11 cellular contexts compared by ENCODE assay signal in genomic region chr18:77053616-77054287, GRCh38.
A peak's percentile ranks its signal among the peaks of the same experiment; 100 is the strongest.
DNase-seq lines count a peak whose midpoint lies in the region; ATAC-seq, FAIRE-seq and TF ChIP-seq lines count a peak whose summit lies in the region.
"Had no signal": no experiment of that assay in that cellular context is flagged by ENCODE, and none has a peak within 500 bp of the region (broad histone marks: within the 10 kb centered on the region; RNA-seq: fewer than 3 reads in every experiment).

No MANE protein-coding gene starts in this region.

- no peak overlapping the region for H2BK120ac ChIP-seq in H1 (replicated peaks; ENCODE audit: low read depth, low read length)

- peak overlapping the region; percentile 91 for H3K27ac ChIP-seq in CD4-positive, CD25-positive, alpha-beta regulatory T cell (ENCODE audit: insufficient read depth, low read length, poor library complexity, severe bottlenecking)
- H3K27ac ChIP-seq in PC-3 (ENCODE audit: low read length), result peak overlapping the region; percentile 98
- H3K27ac ChIP-seq in H1 (ENCODE audit: low read depth, low read length), result no peak overlapping the region
- H3K27ac ChIP-seq in psoas muscle, result peak overlapping the region; percentile 83

- H2BK5ac ChIP-seq in H1 (ENCODE audit: low read depth, low read length), result no peak overlapping the region

- H3F3A ChIP-seq in PC-3 (ENCODE audit: low read length, unreplicated experiment), result peaks cover 8% of the 10 kb centered on the region

- TF ChIP-seq RAD21 in H1 (IDR thresholded peaks at IDR 0.05 in 1 of 2, conservative IDR thresholded peaks at IDR 0.05 in 1 of 2; ENCODE audit: low read depth in 2 of 2, low read length in 2 of 2), result no peak

- H3K4me3 Mint-ChIP-seq in CD4-positive, CD25-positive, alpha-beta regulatory T cell, result peak overlapping the region; percentile 82 to 88 (median 86)

- no peak overlapping the region for H4K91ac ChIP-seq in H1 (replicated peaks; ENCODE audit: insufficient read length, low read length)

- H3K27me3 Mint-ChIP-seq in CD4-positive, CD25-positive, alpha-beta regulatory T cell, result no peaks in the 10 kb centered on the region

- no peak overlapping the region for H3K14ac ChIP-seq in H1 (ENCODE audit: insufficient read length)

- H3K18ac ChIP-seq in H1 (ENCODE audit: extremely low read depth, low read length), result peak overlapping the region; percentile 19; the same call in 1 of the 2 replicates

- TF ChIP-seq POLR2A in H1 (IDR thresholded peaks at IDR 0.05; ENCODE audit: control extremely low read depth in 1 of 2, low read depth in 2 of 2, low read length in 2 of 2), result no peak

- no peak for TF ChIP-seq CTCF in PC-3 (conservative IDR thresholded peaks at IDR 0.05; ENCODE audit: low read depth, low read length)
- no peak for TF ChIP-seq CTCF in H1 (IDR thresholded peaks at IDR 0.05; ENCODE audit: control extremely low read depth in 1 of 3, insufficient read depth in 1 of 3, low read depth in 1 of 3, low read length in 3 of 3)
- TF ChIP-seq CTCF in psoas muscle (IDR thresholded peaks at IDR 0.05), result no peak

- no peak overlapping the region for H3K23ac ChIP-seq in H1 (ENCODE audit: insufficient read length)

- no peak overlapping the region for H3K56ac ChIP-seq in H1 (replicated peaks; ENCODE audit: insufficient read length, low read depth, low read length)

- H3K27me3 ChIP-seq in CD4-positive, CD25-positive, alpha-beta regulatory T cell (ENCODE audit: control insufficient read depth, insufficient read depth, low read length), result no peaks in the 10 kb centered on the region
- H3K27me3 ChIP-seq in PC-3 (ENCODE audit: low read length) (no peaks in the 10 kb centered on the region), H1 (replicated peaks in 1 of 4; ENCODE audit: control insufficient read depth in 3 of 4, extremely low read depth in 1 of 4, insufficient read depth in 3 of 4, low read length in 3 of 4) (no peaks in the 10 kb centered on the region), psoas muscle (ENCODE audit: insufficient read depth in 3 of 3, low read length in 2 of 3) (no peaks in the 10 kb centered on the region)
- H3K27me3 ChIP-seq: MG63 had no signal

- peaks cover 15 to 68% (median 42%) of the 10 kb centered on the region in 4 donors for H3K4me1 Mint-ChIP-seq in CD4-positive, CD25-positive, alpha-beta regulatory T cell

- CTCF ChIA-PET in PC-3 (lab: Charles Lee) (interaction anchor here (0.6 kb wide), 1 partner anchor 18 kb away, joined by 8 read pairs; no protein-coding TSS in a partner anchor), H1 (lab: Charles Lee; ENCODE audit: partially characterized antibody) (interaction anchor here (0.6 to 4.3 kb wide), 20 partner anchors 8 to 158 kb away, joined by 3 to 27 read pairs (median 4); no protein-coding TSS in a partner anchor)

- no peak overlapping the region for H2BK12ac ChIP-seq in H1 (ENCODE audit: low read depth, low read length)

- 90% methylated on average over 17 of the region's 18 CpGs; no CpG with 5 or more reads in 1 of the 2 experiments for WGBS in H1 (ENCODE audit: extremely low coverage in 1 of 2, insufficient coverage in 1 of 2, insufficient read length in 1 of 2, insufficient replicate concordance in 2 of 2, low coverage in 1 of 2, low lambda C conversion rate in 2 of 2, missing lambda C conversion rate in 1 of 2), 2 experiments
- 76 to 86% (median 84%) methylated on average over 18 of the region's 18 CpGs for WGBS in psoas muscle, 3 donors

- no peak overlapping the region for H2BK20ac ChIP-seq in H1 (ENCODE audit: low read length)

- H4K5ac ChIP-seq in H1 (ENCODE audit: insufficient read length, low read depth, low read length), result no peak overlapping the region

- intact Hi-C loops in PC-3 (cut with micrococcal nuclease), result loop anchor here (2.0 kb wide), 2 partner anchors 15 to 19 kb away; no protein-coding TSS in a partner anchor
- intact Hi-C loops in psoas muscle (cut with DNase I), result loop anchor here in 1 of 2 donors (2.0 kb wide), 1 partner anchor 53 kb away; no protein-coding TSS in a partner anchor

- POLR2A ChIA-PET in PC-3 (lab: Charles Lee; ENCODE audit: unreplicated experiment) (interaction anchor here (0.7 kb wide), 1 partner anchor 48 kb away, joined by 4 read pairs; no protein-coding TSS in a partner anchor), H1 (lab: Charles Lee; ENCODE audit: partially characterized antibody) (interaction anchor here (0.8 kb wide), 1 partner anchor 62 kb away, joined by 3 read pairs; no protein-coding TSS in a partner anchor)

- H3K9ac ChIP-seq in PC-3 (ENCODE audit: low read length) (peak overlapping the region; percentile 99), H1 (replicated peaks in 1 of 4; ENCODE audit: extremely low read depth in 1 of 4, low read depth in 3 of 4, low read length in 3 of 4) (no peak overlapping the region)

- no peak overlapping the region for H2AK5ac ChIP-seq in H1 (ENCODE audit: low read depth, low read length)

- H3K36me3 Mint-ChIP-seq in CD4-positive, CD25-positive, alpha-beta regulatory T cell, result peaks cover 15% of the 10 kb centered on the region

- H2AFZ ChIP-seq in PC-3 (ENCODE audit: low read length) (no peak overlapping the region), H1 (ENCODE audit: low read length) (no peak overlapping the region)

- peaks cover 8% of the 10 kb centered on the region for H3K36me3 ChIP-seq in CD4-positive, CD25-positive, alpha-beta regulatory T cell (ENCODE audit: control insufficient read depth, insufficient read depth, low read length)
- H3K36me3 ChIP-seq in PC-3 (ENCODE audit: low read depth, low read length) (no peaks in the 10 kb centered on the region; the same call in 1 of the 2 replicates), H1 (ENCODE audit: control insufficient read depth in 2 of 4, insufficient read depth in 4 of 4, low read length in 3 of 4) (no peaks in the 10 kb centered on the region), psoas muscle (ENCODE audit: insufficient read depth in 1 of 2, low read depth in 1 of 2) (no peaks in the 10 kb centered on the region)
- H3K36me3 ChIP-seq: MG63 had no signal

- no peak overlapping the region for H3K4ac ChIP-seq in H1 (replicated peaks; ENCODE audit: insufficient read length, low read depth, low read length)

- H3K4me2 ChIP-seq in PC-3 (ENCODE audit: low read length) (peak overlapping the region; percentile 67), H1 (ENCODE audit: insufficient read depth in 1 of 2, low read depth in 2 of 2, low read length in 2 of 2) (no peak overlapping the region)

- DNase-seq in CD4-positive, CD25-positive, alpha-beta regulatory T cell, result no peak
- DNase-seq in PC-3 (no peak), H1 (ENCODE audit: low read depth in 1 of 2, low spot score in 2 of 2) (no peak), psoas muscle (no peak), GDM1 (lab: John Stamatoyannopoulos, UW) (no peak), OCI-M1 (lab: John Stamatoyannopoulos, UW) (no peak), AG20443 (ENCODE audit: low spot score) (no peak)
- DNase-seq: MG63 had no signal

- H3K4me1 ChIP-seq in CD4-positive, CD25-positive, alpha-beta regulatory T cell (ENCODE audit: control insufficient read depth, insufficient read depth, low read length, poor library complexity, severe bottlenecking), result peaks cover 60% of the 10 kb centered on the region
- H3K4me1 ChIP-seq in PC-3 (ENCODE audit: insufficient read depth, low read length), result peaks cover 32% of the 10 kb centered on the region
- H3K4me1 ChIP-seq in H1 (replicated peaks in 1 of 4; ENCODE audit: control insufficient read depth in 3 of 4, insufficient read depth in 4 of 4, low read length in 3 of 4), result peaks cover 15 to 32% (median 20%) of the 10 kb centered on the region in 4 experiments
- H3K4me1 ChIP-seq in psoas muscle, result peaks cover 61% of the 10 kb centered on the region

- BruUV-seq in PC-3 (replicated peaks; lab: Mats Ljungman, UMichigan), result no TSS peak

- no peaks in the 10 kb centered on the region for H3K9me2 ChIP-seq in PC-3 (replicated peaks; ENCODE audit: low read length)

- H3K79me2 ChIP-seq in PC-3 (ENCODE audit: low read length), result peaks cover 34% of the 10 kb centered on the region
- no peaks in the 10 kb centered on the region for H3K79me2 ChIP-seq in H1 (ENCODE audit: control insufficient read depth in 1 of 2, insufficient read depth in 2 of 2, low read length in 2 of 2)

- peak overlapping the region; percentile 76 for H3K4me3 ChIP-seq in CD4-positive, CD25-positive, alpha-beta regulatory T cell (ENCODE audit: low read depth, low read length)
- H3K4me3 ChIP-seq in PC-3 (ENCODE audit: low read length) (peak overlapping the region; percentile 22; the same call in 1 of the 2 replicates), H1 (ENCODE audit: extremely low read depth in 1 of 4, insufficient read depth in 2 of 4, low read depth in 3 of 4, low read length in 4 of 4) (no peak overlapping the region), psoas muscle (peak overlapping the region; percentile 27)
- H3K4me3 ChIP-seq: lung, MG63 had no signal

- H2BK15ac ChIP-seq in H1 (ENCODE audit: low read length), result no peak overlapping the region

- no peaks in the 10 kb centered on the region for H3K9me3 Mint-ChIP-seq in CD4-positive, CD25-positive, alpha-beta regulatory T cell

- H4K20me1 ChIP-seq in PC-3 (ENCODE audit: low read length) (no peaks in the 10 kb centered on the region), H1 (replicated peaks in 1 of 2; ENCODE audit: control insufficient read depth in 1 of 2, insufficient read depth in 2 of 2, low read length in 2 of 2) (no peaks in the 10 kb centered on the region)

- no peak for TF ChIP-seq EP300 in H1 (IDR thresholded peaks at IDR 0.05; ENCODE audit: borderline replicate concordance in 1 of 2, low read depth in 2 of 2, low read length in 2 of 2)

- H3K23me2 ChIP-seq in H1 (ENCODE audit: low read depth, low read length), result peaks cover 2% of the 10 kb centered on the region; the same call in 1 of the 2 replicates

- no peaks in the 10 kb centered on the region; the same call in 1 of the 2 replicates for H3K79me1 ChIP-seq in H1 (ENCODE audit: low read depth, low read length)

- H4K8ac ChIP-seq in H1 (ENCODE audit: extremely low read depth, insufficient read depth, low read length), result no peak overlapping the region

- H3K9me3 ChIP-seq in CD4-positive, CD25-positive, alpha-beta regulatory T cell (ENCODE audit: control insufficient read depth in 2 of 2, low read length in 2 of 2), result no peaks in the 10 kb centered on the region
- H3K9me3 ChIP-seq in PC-3 (ENCODE audit: low read length) (no peaks in the 10 kb centered on the region), H1 (ENCODE audit: insufficient read depth in 2 of 2, low read depth in 1 of 2, low read length in 1 of 2) (no peaks in the 10 kb centered on the region), psoas muscle (no peaks in the 10 kb centered on the region)
- H3K9me3 ChIP-seq: MG63 had no signal

- peak overlapping the region; percentile 90 to 98 (median 97) for H3K27ac Mint-ChIP-seq in CD4-positive, CD25-positive, alpha-beta regulatory T cell

- no peak for FAIRE-seq in H1 (lab: Jason Lieb, UNC)
- FAIRE-seq: endometrium had no signal

- no peak for ATAC-seq in CD4-positive, CD25-positive, alpha-beta regulatory T cell (ENCODE audit: low read depth in 2 of 2)
- ATAC-seq in PC-3 (no peak), psoas muscle (no peak), GM19455 (IDR thresholded peaks at IDR 0.05; ENCODE audit: unreplicated experiment) (no peak)

TF ChIP-seq in H1, 55 proteins besides CTCF, POLR2A, EP300 and RAD21:
- TF ChIP-seq FOSL1 (IDR thresholded peaks at IDR 0.05; ENCODE audit: insufficient read depth, low read depth, low read length) (no peak), HDAC2 (IDR thresholded peaks at IDR 0.05; ENCODE audit: borderline replicate concordance in 1 of 2, low read depth in 2 of 2, low read length in 2 of 2) (no peak)

Comparison
In these comparisons a context has a peak if more than half of its experiments do, and no peak if none do; other contexts are left out.
1. H3K4me3 ChIP-seq: peak in CD4-positive, CD25-positive, alpha-beta regulatory T cell (single experiment), PC-3 (single experiment) and psoas muscle (single experiment); none in H1 (0 of 4).